9 cellular contexts compared by ENCODE assay signal in the genomic region with DNA sequence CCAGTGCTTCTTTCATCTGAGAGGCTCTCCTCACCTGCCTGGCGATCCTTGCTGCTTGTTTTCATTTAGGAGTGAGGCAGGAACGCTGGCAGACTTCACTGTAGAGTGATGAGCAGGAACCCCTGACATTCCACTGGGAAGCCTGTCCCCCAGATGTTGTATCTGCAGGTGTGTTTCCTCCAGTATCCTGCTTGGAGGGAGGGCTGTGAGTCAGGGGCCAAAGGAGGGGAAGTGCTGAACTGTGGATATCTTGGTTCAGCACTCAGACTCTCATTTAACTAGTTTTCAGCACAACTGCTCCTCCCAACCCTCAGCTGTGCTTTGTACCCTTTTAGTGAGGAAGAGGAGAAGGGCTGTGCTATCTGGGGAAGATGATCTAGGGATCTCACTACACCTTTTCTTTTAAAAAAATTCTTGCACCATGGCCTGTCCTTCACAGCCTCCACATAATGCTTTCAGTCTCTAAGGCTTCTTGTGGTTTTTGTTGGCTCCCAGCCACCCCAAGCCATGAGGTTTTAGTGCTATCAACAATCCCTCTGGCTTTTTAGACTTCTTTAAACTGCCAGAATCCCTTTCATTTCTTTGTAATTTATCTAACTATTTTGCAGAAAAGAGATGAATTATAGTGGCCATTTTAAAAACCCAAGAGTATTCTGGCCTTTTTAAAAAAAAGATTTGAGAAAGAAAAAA. TPM values are rescaled to one million over a fixed set of nuclear protein-coding genes. Genes with fewer than 3 reads are reported as not detected.
DNase-seq lines count a peak whose midpoint lies in the region; ATAC-seq lines count a peak whose summit lies in the region.
"Had no signal": no experiment of that assay in that cellular context is flagged by ENCODE, and none has a peak within 500 bp of the region (broad histone marks: within the 10 kb centered on the region; RNA-seq: fewer than 3 reads in every experiment).

No MANE protein-coding gene starts in this region.

- peak; percentile 52 for ATAC-seq in HG02623 (IDR thresholded peaks at IDR 0.05; ENCODE audit: unreplicated experiment)
- ATAC-seq in HG03571 (IDR thresholded peaks at IDR 0.05; ENCODE audit: unreplicated experiment): no peak

- H3K4me1 ChIP-seq in SJSA1 (replicated peaks): peaks cover 13% of the 10 kb centered on the region

- H3K27ac ChIP-seq in SJSA1: no peak overlapping the region

- peak; percentile 50 for DNase-seq in ELR (ENCODE audit: low read depth)
- DNase-seq in SJSA1 (ENCODE audit: low read depth in 1 of 2, low spot score in 2 of 2): peak; percentile 47 to 58
- peak; percentile 7 for DNase-seq in hepatic stellate cell (ENCODE audit: low spot score)
- DNase-seq in NCI-H1048 (lab: John Stamatoyannopoulos, UW): no peak
- no peak for DNase-seq in activated CD4-positive, CD25-positive, alpha-beta regulatory T cell (lab: John Stamatoyannopoulos, UW)
- DNase-seq in activated CD4-positive, alpha-beta T cell treated with anti-CD3 and anti-CD28 coated beads for 48 hours: no peak
- DNase-seq: NCI-H1694 treated with DMSO at 0.1 percent for 48 hours had no signal

- no peak overlapping the region for H3K4me3 ChIP-seq in SJSA1

- H3K36me3 ChIP-seq in SJSA1: peaks cover 9% of the 10 kb centered on the region

- H3K9me3 ChIP-seq in SJSA1 (replicated peaks): no peaks in the 10 kb centered on the region

- no peaks in the 10 kb centered on the region for H3K27me3 ChIP-seq in SJSA1 (replicated peaks)

RNA-seq across cellular contexts. Expression of gene ANKAR, which starts 11.2 kb away (rescaled TPM):
- 0.44 and 7.1 TPM in 2 replicates for total RNA-seq in SJSA1 (2014; rRNA removed; shearing (Covaris generic))

RNA-seq across cellular contexts. Expression of gene ASNSD1, which starts 24.4 kb away (rescaled TPM):
- total RNA-seq in SJSA1 (2014; rRNA removed; shearing (Covaris generic)): 58.3 and 62.4 TPM in 2 replicates

Comparison
In these comparisons a context has a peak if more than half of its experiments do, and no peak if none do; other contexts are left out.
1. DNase-seq: peak in ELR (single experiment), SJSA1 (2 of 2) and hepatic stellate cell (single experiment); none in NCI-H1048 (single experiment), activated CD4-positive, CD25-positive, alpha-beta regulatory T cell (0 of 4) and activated CD4-positive, alpha-beta T cell treated with anti-CD3 and anti-CD28 coated beads for 48 hours (single experiment).